In the genomic region with DNA sequence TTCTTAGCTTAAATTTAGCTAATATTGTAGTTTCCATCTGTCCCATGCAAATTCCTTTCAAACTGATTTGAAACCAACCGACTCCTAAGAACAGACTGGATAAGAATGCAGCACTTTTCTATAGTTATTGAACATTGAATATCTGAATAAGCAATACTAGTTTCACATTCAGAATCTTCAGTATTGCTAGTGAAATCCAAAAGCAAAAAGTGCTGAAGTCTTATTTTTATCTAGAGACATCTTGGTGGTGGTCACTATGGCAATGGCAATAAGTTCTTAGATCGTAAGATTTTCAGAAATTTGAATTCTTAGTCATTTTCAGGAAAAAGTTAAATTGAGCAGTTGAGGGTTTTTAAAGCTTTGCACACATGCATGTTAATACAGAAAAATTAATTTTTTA, we compare ENCODE assay signal across 3 cellular contexts.
TF ChIP-seq lines count a peak whose summit lies in the region.

No MANE protein-coding gene starts in this region.

TF ChIP-seq in SK-N-SH, 30 proteins besides CTCF, POLR2A, EP300 and RAD21:
- no peak for TF ChIP-seq GATA2 (CRISPR knock-in tag; IDR thresholded peaks at IDR 0.05)
- TF ChIP-seq TEAD4 (IDR thresholded peaks at IDR 0.05; ENCODE audit: borderline replicate concordance, insufficient read depth): no peak
- TF ChIP-seq RFX5 (IDR thresholded peaks at IDR 0.05; ENCODE audit: low read length): no peak
- no peak for TF ChIP-seq EZH2phosphoT487 (IDR thresholded peaks at IDR 0.05; ENCODE audit: borderline replicate concordance, low read depth)
- no peak for TF ChIP-seq NRF1 (IDR thresholded peaks at IDR 0.05; ENCODE audit: low read depth, low read length)
- TF ChIP-seq, protein P1, sequence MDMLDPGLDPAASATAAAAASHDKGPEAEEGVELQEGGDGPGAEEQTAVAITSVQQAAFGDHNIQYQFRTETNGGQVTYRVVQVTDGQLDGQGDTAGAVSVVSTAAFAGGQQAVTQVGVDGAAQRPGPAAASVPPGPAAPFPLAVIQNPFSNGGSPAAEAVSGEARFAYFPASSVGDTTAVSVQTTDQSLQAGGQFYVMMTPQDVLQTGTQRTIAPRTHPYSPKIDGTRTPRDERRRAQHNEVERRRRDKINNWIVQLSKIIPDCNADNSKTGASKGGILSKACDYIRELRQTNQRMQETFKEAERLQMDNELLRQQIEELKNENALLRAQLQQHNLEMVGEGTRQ (IDR thresholded peaks at IDR 0.05; ENCODE audit: borderline replicate concordance, low read depth, low read length): no peak
- no peak for TF ChIP-seq SMC3 (IDR thresholded peaks at IDR 0.05; ENCODE audit: low read depth, low read length)
- TF ChIP-seq POLR2AphosphoS5 (IDR thresholded peaks at IDR 0.05; ENCODE audit: low read depth, low read length): no peak
- TF ChIP-seq, protein P2, sequence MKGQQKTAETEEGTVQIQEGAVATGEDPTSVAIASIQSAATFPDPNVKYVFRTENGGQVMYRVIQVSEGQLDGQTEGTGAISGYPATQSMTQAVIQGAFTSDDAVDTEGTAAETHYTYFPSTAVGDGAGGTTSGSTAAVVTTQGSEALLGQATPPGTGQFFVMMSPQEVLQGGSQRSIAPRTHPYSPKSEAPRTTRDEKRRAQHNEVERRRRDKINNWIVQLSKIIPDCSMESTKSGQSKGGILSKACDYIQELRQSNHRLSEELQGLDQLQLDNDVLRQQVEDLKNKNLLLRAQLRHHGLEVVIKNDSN (IDR thresholded peaks at IDR 0.05; ENCODE audit: borderline replicate concordance, low read depth): no peak
- TF ChIP-seq TAF1 (IDR thresholded peaks at IDR 0.05; ENCODE audit: borderline replicate concordance, low read depth, low read length): no peak
- TF ChIP-seq, protein P3, sequence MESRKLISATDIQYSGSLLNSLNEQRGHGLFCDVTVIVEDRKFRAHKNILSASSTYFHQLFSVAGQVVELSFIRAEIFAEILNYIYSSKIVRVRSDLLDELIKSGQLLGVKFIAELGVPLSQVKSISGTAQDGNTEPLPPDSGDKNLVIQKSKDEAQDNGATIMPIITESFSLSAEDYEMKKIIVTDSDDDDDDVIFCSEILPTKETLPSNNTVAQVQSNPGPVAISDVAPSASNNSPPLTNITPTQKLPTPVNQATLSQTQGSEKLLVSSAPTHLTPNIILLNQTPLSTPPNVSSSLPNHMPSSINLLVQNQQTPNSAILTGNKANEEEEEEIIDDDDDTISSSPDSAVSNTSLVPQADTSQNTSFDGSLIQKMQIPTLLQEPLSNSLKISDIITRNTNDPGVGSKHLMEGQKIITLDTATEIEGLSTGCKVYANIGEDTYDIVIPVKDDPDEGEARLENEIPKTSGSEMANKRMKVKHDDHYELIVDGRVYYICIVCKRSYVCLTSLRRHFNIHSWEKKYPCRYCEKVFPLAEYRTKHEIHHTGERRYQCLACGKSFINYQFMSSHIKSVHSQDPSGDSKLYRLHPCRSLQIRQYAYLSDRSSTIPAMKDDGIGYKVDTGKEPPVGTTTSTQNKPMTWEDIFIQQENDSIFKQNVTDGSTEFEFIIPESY (IDR thresholded peaks at IDR 0.05; ENCODE audit: borderline replicate concordance, low read depth): no peak
- no peak for TF ChIP-seq ELF1 (IDR thresholded peaks at IDR 0.05)
- TF ChIP-seq RCOR1 (IDR thresholded peaks at IDR 0.05; ENCODE audit: low read length): no peak
- TF ChIP-seq MXI1 (IDR thresholded peaks at IDR 0.05; ENCODE audit: low read depth, low read length): no peak

TF ChIP-seq in SK-N-SH treated with all-trans-retinoic acid at 6 μM for 48 hours, 23 proteins besides CTCF, POLR2A, EP300 and RAD21:
- TF ChIP-seq, protein P4, sequence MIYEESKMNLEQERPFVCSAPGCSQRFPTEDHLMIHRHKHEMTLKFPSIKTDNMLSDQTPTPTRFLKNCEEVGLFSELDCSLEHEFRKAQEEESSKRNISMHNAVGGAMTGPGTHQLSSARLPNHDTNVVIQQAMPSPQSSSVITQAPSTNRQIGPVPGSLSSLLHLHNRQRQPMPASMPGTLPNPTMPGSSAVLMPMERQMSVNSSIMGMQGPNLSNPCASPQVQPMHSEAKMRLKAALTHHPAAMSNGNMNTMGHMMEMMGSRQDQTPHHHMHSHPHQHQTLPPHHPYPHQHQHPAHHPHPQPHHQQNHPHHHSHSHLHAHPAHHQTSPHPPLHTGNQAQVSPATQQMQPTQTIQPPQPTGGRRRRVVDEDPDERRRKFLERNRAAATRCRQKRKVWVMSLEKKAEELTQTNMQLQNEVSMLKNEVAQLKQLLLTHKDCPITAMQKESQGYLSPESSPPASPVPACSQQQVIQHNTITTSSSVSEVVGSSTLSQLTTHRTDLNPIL (CRISPR knock-in tag; IDR thresholded peaks at IDR 0.05; ENCODE audit: low read depth): no peak
- TF ChIP-seq ZNF565 (CRISPR knock-in tag; conservative IDR thresholded peaks at IDR 0.05; ENCODE audit: low read depth) (no peak), BACH2 (CRISPR knock-in tag; IDR thresholded peaks at IDR 0.05; ENCODE audit: borderline replicate concordance) (no peak), ZC3H10 (CRISPR knock-in tag; IDR thresholded peaks at IDR 0.05) (no peak), PPARA (CRISPR knock-in tag; IDR thresholded peaks at IDR 0.05; ENCODE audit: borderline replicate concordance) (no peak), ESRRG (CRISPR knock-in tag; IDR thresholded peaks at IDR 0.05) (no peak), ZNF8 (CRISPR knock-in tag; IDR thresholded peaks at IDR 0.05) (no peak), OSR1 (CRISPR knock-in tag; IDR thresholded peaks at IDR 0.05) (no peak), ZFP3 (CRISPR knock-in tag; IDR thresholded peaks at IDR 0.05) (no peak)
- TF ChIP-seq, protein P5, sequence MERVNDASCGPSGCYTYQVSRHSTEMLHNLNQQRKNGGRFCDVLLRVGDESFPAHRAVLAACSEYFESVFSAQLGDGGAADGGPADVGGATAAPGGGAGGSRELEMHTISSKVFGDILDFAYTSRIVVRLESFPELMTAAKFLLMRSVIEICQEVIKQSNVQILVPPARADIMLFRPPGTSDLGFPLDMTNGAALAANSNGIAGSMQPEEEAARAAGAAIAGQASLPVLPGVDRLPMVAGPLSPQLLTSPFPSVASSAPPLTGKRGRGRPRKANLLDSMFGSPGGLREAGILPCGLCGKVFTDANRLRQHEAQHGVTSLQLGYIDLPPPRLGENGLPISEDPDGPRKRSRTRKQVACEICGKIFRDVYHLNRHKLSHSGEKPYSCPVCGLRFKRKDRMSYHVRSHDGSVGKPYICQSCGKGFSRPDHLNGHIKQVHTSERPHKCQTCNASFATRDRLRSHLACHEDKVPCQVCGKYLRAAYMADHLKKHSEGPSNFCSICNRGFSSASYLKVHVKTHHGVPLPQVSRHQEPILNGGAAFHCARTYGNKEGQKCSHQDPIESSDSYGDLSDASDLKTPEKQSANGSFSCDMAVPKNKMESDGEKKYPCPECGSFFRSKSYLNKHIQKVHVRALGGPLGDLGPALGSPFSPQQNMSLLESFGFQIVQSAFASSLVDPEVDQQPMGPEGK (CRISPR knock-in tag; IDR thresholded peaks at IDR 0.05; ENCODE audit: borderline replicate concordance): no peak

TF ChIP-seq in IMR-90, 13 proteins besides CTCF, POLR2A, EP300 and RAD21:
- TF ChIP-seq RCOR1 (IDR thresholded peaks at IDR 0.05; ENCODE audit: insufficient replicate concordance, low read length): no peak
TF ChIP-seq in IMR-90: peak in this region for 0.
